Comparison of ENCODE assay signal across 8 cellular contexts in the genomic region with DNA sequence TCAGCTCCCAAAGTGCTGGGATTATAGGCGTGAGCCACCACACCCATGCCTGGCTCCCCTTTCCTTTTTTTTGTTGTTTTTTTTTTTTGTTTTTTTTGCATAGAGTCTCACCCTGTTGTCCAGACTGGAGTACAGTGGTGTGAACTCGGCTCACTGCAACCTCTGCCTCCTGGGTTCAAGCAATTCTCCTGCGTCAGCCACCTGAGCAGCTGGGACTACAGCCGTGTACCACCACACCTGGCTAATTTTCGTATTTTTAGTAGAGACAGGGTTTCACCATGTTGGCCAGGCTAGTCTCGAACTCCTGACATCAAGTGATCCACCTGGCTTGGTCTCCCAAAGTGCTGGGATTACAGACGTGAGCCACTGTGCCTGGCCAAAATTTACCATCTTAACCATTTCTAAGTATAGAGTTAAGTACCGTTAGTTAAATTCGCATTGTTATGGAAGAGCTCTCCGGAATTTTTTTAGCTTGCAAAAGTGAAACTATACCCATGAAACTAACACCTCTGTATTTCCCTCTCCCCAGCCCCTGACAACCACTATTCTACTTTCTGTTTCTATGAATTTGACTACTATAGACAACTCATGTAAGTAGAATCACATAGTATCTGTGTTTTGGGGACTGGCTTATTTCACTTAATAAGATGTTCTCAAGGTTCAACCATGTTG.
DNase-seq lines count a peak whose midpoint lies in the region; ATAC-seq, FAIRE-seq and TF ChIP-seq lines count a peak whose summit lies in the region.

No MANE protein-coding gene starts in this region.

- H3K4me1 ChIP-seq in GM12878 (ENCODE audit: control insufficient read depth, insufficient read depth, low read length), result peaks cover 67% of the 10 kb centered on the region
- H3K4me1 ChIP-seq in esophagus muscularis mucosa, result no peaks in the 10 kb centered on the region

- CTCF ChIA-PET in GM10248 (lab: Yijun Ruan, JAX) (interaction anchor here (1.1 to 7.1 kb wide), 10 partner anchors 9 to 101 kb away, joined by 3 to 41 read pairs (median 5); partner anchors contain the start of gene C15orf39), GM12878 (lab: Yijun Ruan, JAX) (interaction anchor here (0.8 to 4.3 kb wide), 10 partner anchors 24 to 229 kb away, joined by 3 to 36 read pairs (median 4); partner anchors contain the start of gene C15orf39)

- H3K4me2 ChIP-seq in GM12878 (ENCODE audit: control insufficient read depth, insufficient read depth), result peak overlapping the region; percentile 79

- SMC1A ChIA-PET in GM12878 (lab: Charles Lee; ENCODE audit: uncharacterized antibody, unreplicated experiment), result interaction anchor here (0.8 to 4.6 kb wide), 13 partner anchors 14 to 102 kb away, joined by 3 to 48 read pairs (median 15); partner anchors contain the start of gene C15orf39

- H3K27ac ChIP-seq in GM12878 (ENCODE audit: control insufficient read depth, insufficient read depth) (peak overlapping the region; percentile 99), esophagus muscularis mucosa (replicated peaks in 1 of 4) (no peak overlapping the region)

- DNase-seq in GM10248 (ENCODE audit: extremely low spot score) (peak; percentile 59), GM12878 (ENCODE audit: low read depth, low spot score) (peak; percentile 89), HUDEP-2 (lab: John Stamatoyannopoulos, UW; ENCODE audit: unreplicated experiment in 76 of 76) (no peak), esophagus muscularis mucosa (ENCODE audit: extremely low spot score) (no peak), NCI-H146 treated with DMSO at 0.1 percent for 48 hours (lab: John Stamatoyannopoulos, UW; ENCODE audit: unreplicated experiment) (no peak)
- no peak for DNase-seq in NK-92 treated with Interleukin-12 subunit alpha and Interleukin-12 subunit beta, amount 100 ng/mL, for 24 hours (lab: John Stamatoyannopoulos, UW)

- no peaks in the 10 kb centered on the region for H3K79me2 ChIP-seq in GM12878 (ENCODE audit: control insufficient read depth, insufficient read depth, low read length)

- no peaks in the 10 kb centered on the region for H4K20me1 ChIP-seq in GM12878 (ENCODE audit: control insufficient read depth, insufficient read depth)

- H3K4me3 ChIP-seq in GM12878 (peak overlapping the region; percentile 13; the same call in 1 of the 2 replicates), esophagus muscularis mucosa (no peak overlapping the region)

- in situ Hi-C loops in GM12878 (cut with MboI), result no loop called here

- 2% methylated on average over 10 of the region's 10 CpGs for WGBS in GM12878 (ENCODE audit: insufficient coverage, insufficient replicate concordance, low lambda C conversion rate, missing lambda C conversion rate)
- 77% methylated on average over 10 of the region's 10 CpGs for WGBS in esophagus muscularis mucosa

- intact Hi-C loops in GM12878 (cut with micrococcal nuclease; ENCODE audit: unreplicated experiment), result loop anchor here (1.0 to 10.0 kb wide), 6 partner anchors 18 to 736 kb away; no protein-coding TSS in a partner anchor
- intact Hi-C loops in esophagus muscularis mucosa (cut with DNase I), result no loop called here

- peak; percentile 55 to 82; a peak in 3 of 4 replicates for TF ChIP-seq EP300 in GM12878 (IDR thresholded peaks at IDR 0.05; ENCODE audit: borderline replicate concordance in 1 of 2, control insufficient read depth in 1 of 2, low read depth in 2 of 2, low read length in 2 of 2)
- no peak for TF ChIP-seq EP300 in esophagus muscularis mucosa (IDR thresholded peaks at IDR 0.05)

- H3K36me3 ChIP-seq in GM12878 (ENCODE audit: control insufficient read depth in 2 of 2, insufficient read depth in 2 of 2, low read length in 1 of 2), result no peaks in the 10 kb centered on the region
- no peaks in the 10 kb centered on the region for H3K36me3 ChIP-seq in esophagus muscularis mucosa

- H3K9me3 ChIP-seq in GM12878 (replicated peaks; ENCODE audit: control insufficient read depth, insufficient read depth, low read length), result no peaks in the 10 kb centered on the region; the same call in 1 of the 3 replicates
- H3K9me3 ChIP-seq in esophagus muscularis mucosa, result no peaks in the 10 kb centered on the region

- 0 out of 2 replicates have a peak, but pooled peaks have one; percentile 9 for TF ChIP-seq RAD21 in GM12878 (IDR thresholded peaks at IDR 0.05; ENCODE audit: insufficient read depth, low read depth, low read length)

- FAIRE-seq in GM12878 (lab: Jason Lieb, UNC), result peak; percentile 59

- BruUV-seq in GM12878 (replicated peaks; lab: Mats Ljungman, UMichigan), result no TSS peak

- H2AFZ ChIP-seq in GM12878 (ENCODE audit: control insufficient read depth, low read depth, low read length), result 0 out of 2 replicates have a peak overlapping the region, but pooled peaks have one; percentile 7

- TF ChIP-seq CTCF in GM10248 (IDR thresholded peaks at IDR 0.05; ENCODE audit: control extremely low read depth, extremely low read depth, low read depth, missing control alignments) (no peak), GM12878 (IDR thresholded peaks at IDR 0.05 in 2 of 3, conservative IDR thresholded peaks at IDR 0.05 in 1 of 3; ENCODE audit: control insufficient read depth in 2 of 3, extremely low read depth in 1 of 3, insufficient read depth in 1 of 3, low read depth in 3 of 3, low read length in 3 of 3) (no peak), esophagus muscularis mucosa (IDR thresholded peaks at IDR 0.05) (no peak)

- TF ChIP-seq POLR2A in GM12878 (IDR thresholded peaks at IDR 0.05; ENCODE audit: low read depth, low read length), result no peak
- no peak for TF ChIP-seq POLR2A in esophagus muscularis mucosa (IDR thresholded peaks at IDR 0.05; ENCODE audit: low read depth)

- POLR2A ChIA-PET in GM10248 (lab: Yijun Ruan, JAX), result interaction anchor here (1.3 to 1.5 kb wide), 2 partner anchors 69 to 71 kb away, joined by 4 read pairs; partner anchors contain the start of gene C15orf39
- POLR2A ChIA-PET in GM12878 (lab: Charles Lee), result interaction anchor here (0.5 to 7.1 kb wide), 15 partner anchors 10 to 1009 kb away, joined by 3 to 49 read pairs (median 3); partner anchors contain the start of gene C15orf39

- RAD21 ChIA-PET in GM12878 (lab: Charles Lee; ENCODE audit: unreplicated experiment), result interaction anchor here (1.0 to 4.8 kb wide), 12 partner anchors 17 to 323 kb away, joined by 4 to 52 read pairs (median 14); partner anchors contain the start of gene C15orf39

- ATAC-seq in GM19463 (IDR thresholded peaks at IDR 0.05; ENCODE audit: unreplicated experiment) (peak; percentile 93), HG03342 (IDR thresholded peaks at IDR 0.05; ENCODE audit: unreplicated experiment) (peak; percentile 88), GM12878 (peak; percentile 92)

- H3K27me3 ChIP-seq in GM12878 (replicated peaks in 1 of 2; ENCODE audit: control insufficient read depth in 2 of 2, insufficient read depth in 2 of 2, low read length in 1 of 2), result no peaks in the 10 kb centered on the region
- no peaks in the 10 kb centered on the region for H3K27me3 ChIP-seq in esophagus muscularis mucosa

- H3K9ac ChIP-seq in GM12878 (ENCODE audit: control insufficient read depth, insufficient read depth, low read length), result peak overlapping the region; percentile 69

TF ChIP-seq in GM12878, 131 proteins besides CTCF, POLR2A, EP300 and RAD21 (continues in another document):
- peak; percentile 81 for TF ChIP-seq GATAD2B (conservative IDR thresholded peaks at IDR 0.05; ENCODE audit: low read depth)
- TF ChIP-seq WRNIP1 (IDR thresholded peaks at IDR 0.05; ENCODE audit: borderline replicate concordance, low read depth, low read length), result no peak
- TF ChIP-seq GABPA (IDR thresholded peaks at IDR 0.05; ENCODE audit: low read depth), result no peak
- no peak for TF ChIP-seq ZNF622 (IDR thresholded peaks at IDR 0.05)
- peak; percentile 63; the same call in 1 of the 2 replicates for TF ChIP-seq NR2F1 (conservative IDR thresholded peaks at IDR 0.05)
- no peak for TF ChIP-seq E4F1 (IDR thresholded peaks at IDR 0.05; ENCODE audit: borderline replicate concordance, partially characterized antibody)
- no peak for TF ChIP-seq MYC (IDR thresholded peaks at IDR 0.05; ENCODE audit: insufficient read depth, insufficient read length, insufficient replicate concordance, low read length, severe bottlenecking)
- peak; percentile 66 for TF ChIP-seq EED (IDR thresholded peaks at IDR 0.05; ENCODE audit: low read depth)
- TF ChIP-seq PAX5 (IDR thresholded peaks at IDR 0.05; ENCODE audit: borderline replicate concordance, low read depth, low read length), result no peak; the same call in 1 of the 2 replicates
- peak; percentile 68 for TF ChIP-seq BCL3 (IDR thresholded peaks at IDR 0.05; ENCODE audit: borderline replicate concordance, insufficient read depth, low read depth, low read length, poor library complexity, severe bottlenecking)
- no peak for TF ChIP-seq KAT2A (conservative IDR thresholded peaks at IDR 0.05; ENCODE audit: control insufficient read depth, low read depth, low read length)
- no peak for TF ChIP-seq YBX1 (IDR thresholded peaks at IDR 0.05)
- no peak for TF ChIP-seq JUND (IDR thresholded peaks at IDR 0.05; ENCODE audit: low read depth, low read length)
- TF ChIP-seq FOXM1 (IDR thresholded peaks at IDR 0.05; ENCODE audit: low read depth, low read length), result peak; percentile 64

Comparison
In these comparisons a context has a peak if more than half of its experiments do, and no peak if none do; other contexts are left out.
1. DNase-seq: peak in GM10248 (single experiment) and GM12878 (single experiment); none in HUDEP-2 (0 of 76), esophagus muscularis mucosa (single experiment), NK-92 treated with Interleukin-12 subunit alpha and Interleukin-12 subunit beta, amount 100 ng/mL, for 24 hours (single experiment) and NCI-H146 treated with DMSO at 0.1 percent for 48 hours (single experiment).
2. Peak in every context shown above with its lines, with median percentiles within 50 percentile points of each other: ATAC-seq.